ENCODE assay signal across 16 cellular contexts in genomic region chr5:58405175-58405574, GRCh38. TPM values are rescaled to one million over a fixed set of nuclear protein-coding genes. Genes with fewer than 3 reads are reported as not detected.
DNase-seq lines count a peak whose midpoint lies in the region; ATAC-seq and TF ChIP-seq lines count a peak whose summit lies in the region.
"Had no signal": no experiment of that assay in that cellular context is flagged by ENCODE, and none has a peak within 500 bp of the region (broad histone marks: within the 10 kb centered on the region; RNA-seq: fewer than 3 reads in every experiment).

No MANE protein-coding gene starts in this region.

- H4K8ac ChIP-seq in mesendoderm (ENCODE audit: low read depth, low read length) = no peak overlapping the region

- no peak for TF ChIP-seq EP300 in suprapubic skin (IDR thresholded peaks at IDR 0.05)

- H3K36me3 ChIP-seq in breast epithelium (no peaks in the 10 kb centered on the region), suprapubic skin (no peaks in the 10 kb centered on the region), mesendoderm (ENCODE audit: control insufficient read depth, insufficient read depth, low read length) (no peaks in the 10 kb centered on the region)
- H3K36me3 ChIP-seq: BLaER1 had no signal

- no peak overlapping the region for H3K4ac ChIP-seq in mesendoderm (ENCODE audit: low read depth, low read length)

- DNase-seq in MCF 10A (ENCODE audit: unreplicated experiment) (peak; percentile 10), breast epithelium (ENCODE audit: low spot score in 2 of 2) (no peak), epithelial cell of esophagus (ENCODE audit: low read depth) (peak; percentile 92), foreskin keratinocyte (peak; percentile 59 to 80), suprapubic skin (ENCODE audit: low spot score in 2 of 2) (no peak), mesendoderm (no peak)
- DNase-seq: 8988T; AML-193; Caco-2; CD8-positive, alpha-beta memory T cell; GOT3; H9 had no signal

- ATAC-seq in foreskin keratinocyte (no peak), HG02885 (IDR thresholded peaks at IDR 0.05; ENCODE audit: poor library complexity, unreplicated experiment) (no peak), GM21723 (IDR thresholded peaks at IDR 0.05; ENCODE audit: unreplicated experiment) (no peak)
- ATAC-seq: HepG2 had no signal

- H3K79me1 ChIP-seq in mesendoderm (ENCODE audit: low read length) = no peaks in the 10 kb centered on the region

- H3K23ac ChIP-seq in mesendoderm (ENCODE audit: low read length) = no peak overlapping the region

- H2BK15ac ChIP-seq in mesendoderm (replicated peaks; ENCODE audit: low read depth) = no peak overlapping the region

- no peak overlapping the region for H3K18ac ChIP-seq in mesendoderm (ENCODE audit: low read length)

- POLR2A ChIA-PET in MCF 10A (lab: Yijun Ruan, JAX) = interaction anchor here (1.6 kb wide), 1 partner anchor 9 kb away, joined by 4 read pairs; no protein-coding TSS in a partner anchor

- no peak overlapping the region for H2BK5ac ChIP-seq in mesendoderm (ENCODE audit: low read length)

- TF ChIP-seq CTCF in MCF 10A (IDR thresholded peaks at IDR 0.05; ENCODE audit: unreplicated experiment) = no peak
- no peak for TF ChIP-seq CTCF in breast epithelium (IDR thresholded peaks at IDR 0.05)
- no peak for TF ChIP-seq CTCF in epithelial cell of esophagus (IDR thresholded peaks at IDR 0.05; ENCODE audit: insufficient read depth, low read depth, low read length, missing control alignments)
- TF ChIP-seq CTCF in foreskin keratinocyte (conservative IDR thresholded peaks at IDR 0.05) = no peak
- TF ChIP-seq CTCF in suprapubic skin (IDR thresholded peaks at IDR 0.05) = no peak

- CTCF ChIA-PET in MCF 10A (lab: Yijun Ruan, JAX) = interaction anchor here (1.1 kb wide), 1 partner anchor 14 kb away, joined by 3 read pairs; no protein-coding TSS in a partner anchor

- H3K27me3 Mint-ChIP-seq in MCF 10A (ENCODE audit: insufficient read depth, unreplicated experiment) = no peaks in the 10 kb centered on the region

- H3K9me3 ChIP-seq in breast epithelium = no peaks in the 10 kb centered on the region
- H3K9me3 ChIP-seq in suprapubic skin = no peaks in the 10 kb centered on the region
- H3K9me3 ChIP-seq: BLaER1, Caco-2 had no signal

- no peak overlapping the region for H4K5ac ChIP-seq in mesendoderm (ENCODE audit: low read length)

- intact Hi-C loops in MCF 10A (cut with micrococcal nuclease) (no loop called here), breast epithelium (cut with DNase I; ENCODE audit: low total_unique reads) (no loop called here)

- no peak overlapping the region for H3K4me3 Mint-ChIP-seq in MCF 10A (ENCODE audit: unreplicated experiment)
- H3K4me3 Mint-ChIP-seq: CD8-positive, alpha-beta memory T cell; H9 had no signal

- H3K36me3 Mint-ChIP-seq in MCF 10A (ENCODE audit: insufficient read depth, unreplicated experiment) = no peaks in the 10 kb centered on the region
- H3K36me3 Mint-ChIP-seq: CD8-positive, alpha-beta memory T cell had no signal

- H3K4me2 ChIP-seq in mesendoderm (ENCODE audit: low read length) = no peak overlapping the region
- H3K4me2 ChIP-seq: BLaER1 had no signal

- no TSS peak for BruUV-seq in MCF 10A (replicated peaks; lab: Mats Ljungman, UMichigan)

- no peak overlapping the region for H3K27ac ChIP-seq in breast epithelium
- peak overlapping the region; percentile 27 for H3K27ac ChIP-seq in foreskin keratinocyte
- H3K27ac ChIP-seq in suprapubic skin = peak overlapping the region; percentile 45
- no peak overlapping the region for H3K27ac ChIP-seq in mesendoderm (ENCODE audit: low read depth, low read length)
- H3K27ac ChIP-seq: BLaER1 had no signal

- H2AK5ac ChIP-seq in mesendoderm (ENCODE audit: low read length) = no peak overlapping the region

- H3K4me1 ChIP-seq in breast epithelium (no peaks in the 10 kb centered on the region), foreskin keratinocyte (peaks cover 47% of the 10 kb centered on the region), suprapubic skin (peaks cover 17% of the 10 kb centered on the region), mesendoderm (ENCODE audit: control insufficient read depth, low read depth, low read length) (no peaks in the 10 kb centered on the region)
- H3K4me1 ChIP-seq: BLaER1, Caco-2 had no signal

- H2BK120ac ChIP-seq in mesendoderm (ENCODE audit: low read depth, low read length) = no peak overlapping the region

- H3K27me3 ChIP-seq in breast epithelium = no peaks in the 10 kb centered on the region
- H3K27me3 ChIP-seq in foreskin keratinocyte = no peaks in the 10 kb centered on the region
- H3K27me3 ChIP-seq in suprapubic skin = no peaks in the 10 kb centered on the region
- H3K27me3 ChIP-seq in mesendoderm (ENCODE audit: insufficient read depth, low read length, poor library complexity) = no peaks in the 10 kb centered on the region
- H3K27me3 ChIP-seq: BLaER1 had no signal

- no peak overlapping the region for H3K9ac ChIP-seq in mesendoderm (ENCODE audit: low read length)
- H3K9ac ChIP-seq: BLaER1 had no signal

- no peaks in the 10 kb centered on the region for H3K79me2 ChIP-seq in mesendoderm (ENCODE audit: control insufficient read depth, insufficient read depth, low read length)

- H3K4me3 ChIP-seq in breast epithelium = no peak overlapping the region
- no peak overlapping the region for H3K4me3 ChIP-seq in epithelial cell of esophagus (ENCODE audit: low read length)
- H3K4me3 ChIP-seq in suprapubic skin = no peak overlapping the region
- H3K4me3 ChIP-seq in mesendoderm (ENCODE audit: low read length) = no peak overlapping the region
- H3K4me3 ChIP-seq: BLaER1 had no signal

- no peak overlapping the region for H3K27ac Mint-ChIP-seq in MCF 10A (ENCODE audit: low read depth, unreplicated experiment)
- H3K27ac Mint-ChIP-seq: CD8-positive, alpha-beta memory T cell had no signal

- peaks cover 22% of the 10 kb centered on the region for H3K4me1 Mint-ChIP-seq in MCF 10A (ENCODE audit: insufficient read depth, unreplicated experiment)
- H3K4me1 Mint-ChIP-seq: CD8-positive, alpha-beta memory T cell had no signal

- TF ChIP-seq POLR2A in breast epithelium (IDR thresholded peaks at IDR 0.05) = no peak
- no peak for TF ChIP-seq POLR2A in suprapubic skin (IDR thresholded peaks at IDR 0.05)

- WGBS in suprapubic skin = 36% methylated on average over 2 of the region's 2 CpGs
- WGBS in mesendoderm (ENCODE audit: extremely low coverage, insufficient coverage, low lambda C conversion rate) = no CpG with 5 or more reads among the region's 2 CpGs

- no peaks in the 10 kb centered on the region for H3K9me3 Mint-ChIP-seq in MCF 10A (ENCODE audit: unreplicated experiment)
- H3K9me3 Mint-ChIP-seq: H9 had no signal

- no peak overlapping the region for H3K56ac ChIP-seq in mesendoderm (ENCODE audit: low read length)

RNA-seq across cellular contexts. Expression of gene PLK2, which starts 54.7 kb away (rescaled TPM):
- total RNA-seq in MCF 10A (2022) (38.3 and 55.1 TPM in 2 replicates), breast epithelium (100 to 1,000 TPM in 2 of 3 donors, 10 to 100 TPM in 1; 29.0 to 384 (median 177) TPM), foreskin keratinocyte (179 and 369 TPM in 2 replicates), suprapubic skin (100 to 1,000 TPM; 156 to 567 (median 328) TPM)
- 43.6 and 113 TPM in 2 replicates for polyA plus RNA-seq in foreskin keratinocyte
- 72.1 TPM for polyA plus RNA-seq in mesendoderm (2013, experiment 1 of 2)
- 73.6 TPM for polyA plus RNA-seq in mesendoderm (2013, experiment 2 of 2)

Comparison
In these comparisons a context has a peak if more than half of its experiments do, and no peak if none do; other contexts are left out.
1. DNase-seq: peak in MCF 10A (single experiment), epithelial cell of esophagus (single experiment) and foreskin keratinocyte (2 of 2); none in breast epithelium (0 of 2), suprapubic skin (0 of 2) and mesendoderm (single experiment).
2. H3K27ac ChIP-seq: peak in foreskin keratinocyte (single experiment) and suprapubic skin (single experiment); none in breast epithelium (0 of 2) and mesendoderm (single experiment).